Comparison of ENCODE assay signal across 8 cellular contexts in genomic region chr17:30970757-30971567, GRCh38. TPM values are rescaled to one million over a fixed set of nuclear protein-coding genes. Genes with fewer than 3 reads are reported as not detected.
DNase-seq lines count a peak whose midpoint lies in the region; ATAC-seq lines count a peak whose summit lies in the region.

RNF135 (plus strand) TSS chr17:30971039; CDS start chr17:30971074, 35 bp downstream.

- peak; percentile 49 for DNase-seq in NK-92 treated with Interleukin-12 subunit alpha and Interleukin-12 subunit beta, amount 100 ng/mL, for 24 hours (lab: John Stamatoyannopoulos, UW)
- DNase-seq in NK-92 (lab: John Stamatoyannopoulos, UW; ENCODE audit: unreplicated experiment) (no peak), NCI-H748 (lab: John Stamatoyannopoulos, UW; ENCODE audit: unreplicated experiment) (peak; percentile 83), mesenteric fat pad (ENCODE audit: low spot score) (peak; percentile 92)
- DNase-seq in activated CD8-positive, alpha-beta memory T cell treated with anti-CD3 and anti-CD28 coated beads, Interleukin-2, amount 50 U/mL, for 4 hours: peak; percentile 52
- DNase-seq in stimulated activated CD8-positive, alpha-beta memory T cell treated with anti-CD3 and anti-CD28 coated beads, Interleukin-15, amount 100 ng/mL, for 24 hours (ENCODE audit: low read depth): peak; percentile 40

- in situ Hi-C loops in endometrial microvascular endothelial cells (cut with HindIII; ENCODE audit: inconsistent ontology term, low pct_unique_long_range_greater_than_20kb, low sequenced_read_pairs): no loop called here

- ATAC-seq in HG02981 (IDR thresholded peaks at IDR 0.05; ENCODE audit: unreplicated experiment): peak; percentile 46

RNA-seq across cellular contexts. Expression of gene RNF135, which starts in this region (rescaled TPM):
- total RNA-seq in endometrial microvascular endothelial cells (ENCODE audit: inconsistent ontology term) (10.3 TPM), mesenteric fat pad (32.8 TPM)
